Comparison of ENCODE assay signal across 11 cellular contexts in the genomic region with DNA sequence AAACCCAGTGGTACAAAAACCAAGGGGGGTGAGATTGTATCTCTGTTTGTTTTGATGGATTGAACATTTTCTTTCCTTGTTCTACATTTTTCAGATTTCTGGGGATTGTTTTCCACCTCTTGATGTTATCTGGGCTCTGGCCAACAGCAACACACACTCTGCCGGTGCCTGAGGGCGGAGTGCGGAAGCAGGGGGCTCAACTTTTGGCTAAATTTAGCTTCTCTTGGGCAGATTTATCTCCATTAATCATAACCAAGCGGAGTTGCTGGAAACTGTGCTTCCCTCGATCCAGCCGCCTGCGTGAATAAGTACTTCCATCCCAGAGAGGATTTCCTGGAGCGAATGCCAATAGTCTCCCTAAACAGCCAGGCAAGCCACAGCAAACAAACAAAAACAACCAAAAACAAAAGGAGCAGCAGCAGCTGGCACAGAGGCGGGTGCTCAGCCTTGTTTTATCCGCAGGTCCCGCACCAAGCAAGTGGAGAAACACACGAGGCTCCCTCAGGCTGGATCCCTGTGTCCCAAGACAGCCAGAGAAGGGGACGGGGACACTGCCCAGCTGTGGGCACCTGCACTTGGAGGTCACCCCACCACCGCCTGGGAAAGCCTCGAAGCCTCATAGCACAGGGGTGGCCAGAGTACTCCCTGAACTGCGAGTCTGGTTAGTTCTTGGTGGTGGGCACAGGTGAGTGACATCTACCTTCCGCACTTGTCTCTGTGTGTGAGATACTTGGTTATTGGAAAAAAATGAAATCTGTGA.
DNase-seq lines count a peak whose midpoint lies in the region; ATAC-seq and TF ChIP-seq lines count a peak whose summit lies in the region.
"Had no signal": no experiment of that assay in that cellular context is flagged by ENCODE, and none has a peak within 500 bp of the region (broad histone marks: within the 10 kb centered on the region; RNA-seq: fewer than 3 reads in every experiment).

No MANE protein-coding gene starts in this region.

- H3K9me3 Mint-ChIP-seq in GM23338, result peaks cover 31% of the 10 kb centered on the region
- peaks cover 21% of the 10 kb centered on the region for H3K9me3 Mint-ChIP-seq in activated CD8-positive, alpha-beta T cell treated with anti-CD3 and anti-CD28 coated beads, Interleukin-2, amount 10 ng/mL, durations not matched to agents 7 days and 5 days (ENCODE audit: insufficient read depth)

- CTCF ChIA-PET in activated CD8-positive, alpha-beta T cell treated with anti-CD3 and anti-CD28 coated beads, Interleukin-2, amount 10 ng/mL, durations not matched to agents 7 days and 5 days (lab: Charles Lee), result no interaction called here

- H3K9me3 ChIP-seq in adrenal gland (replicated peaks in 1 of 3) (peaks cover 0 to 22% (median 11%) of the 10 kb centered on the region in 3 donors), mucosa of descending colon (peaks cover 22% of the 10 kb centered on the region)

- no peaks in the 10 kb centered on the region for H3K9me2 ChIP-seq in GM23338 (ENCODE audit: insufficient read depth)

- POLR2A ChIA-PET in activated CD8-positive, alpha-beta T cell treated with anti-CD3 and anti-CD28 coated beads, Interleukin-2, amount 10 ng/mL, durations not matched to agents 7 days and 5 days (lab: Charles Lee), result no interaction called here

- 56 to 67% (median 59%) methylated on average over 13 to 17 of the region's 17 CpGs for WGBS in adrenal gland, 4 donors

- H3K79me2 ChIP-seq in GM23338 (replicated peaks; ENCODE audit: insufficient read depth), result no peaks in the 10 kb centered on the region

- no peak for TF ChIP-seq POLR2A in adrenal gland (IDR thresholded peaks at IDR 0.05)

- no peak overlapping the region for H3K27ac Mint-ChIP-seq in GM23338
- H3K27ac Mint-ChIP-seq in activated CD8-positive, alpha-beta T cell treated with anti-CD3 and anti-CD28 coated beads, Interleukin-2, amount 10 ng/mL, durations not matched to agents 7 days and 5 days, result no peak overlapping the region

- DNase-seq in GM23338 (ENCODE audit: low spot score) (no peak), adrenal gland (peak; percentile 16 to 73 (median 33)), iris pigment epithelial cell (ENCODE audit: low read depth) (peak; percentile 49), smooth muscle cell of the brain vasculature (ENCODE audit: low read depth, low spot score) (peak; percentile 21), mucosa of descending colon (no peak), HuH-7.5 (ENCODE audit: low spot score) (no peak)
- no peak for DNase-seq in activated CD8-positive, alpha-beta T cell treated with anti-CD3 and anti-CD28 coated beads, Interleukin-2, amount 10 ng/mL, durations not matched to agents 7 days and 5 days
- DNase-seq: MG63 had no signal

- H3K27me3 Mint-ChIP-seq in GM23338 (ENCODE audit: insufficient read depth, low read depth, poor library complexity), result peaks cover 5% of the 10 kb centered on the region
- H3K27me3 Mint-ChIP-seq in activated CD8-positive, alpha-beta T cell treated with anti-CD3 and anti-CD28 coated beads, Interleukin-2, amount 10 ng/mL, durations not matched to agents 7 days and 5 days (ENCODE audit: low read depth), result peaks cover 10% of the 10 kb centered on the region

- no peak overlapping the region for H3K4me3 Mint-ChIP-seq in GM23338
- no peak overlapping the region for H3K4me3 Mint-ChIP-seq in activated CD8-positive, alpha-beta T cell treated with anti-CD3 and anti-CD28 coated beads, Interleukin-2, amount 10 ng/mL, durations not matched to agents 7 days and 5 days
- H3K4me3 Mint-ChIP-seq: naive thymus-derived CD8-positive, alpha-beta T cell had no signal

- H3F3A ChIP-seq in GM23338 (replicated peaks; ENCODE audit: low read depth), result no peaks in the 10 kb centered on the region

- peak overlapping the region; percentile 47; the same call in 1 of the 2 replicates for H2AFZ ChIP-seq in GM23338

- H3K27me3 ChIP-seq in GM23338 (ENCODE audit: insufficient read depth) (no peaks in the 10 kb centered on the region), adrenal gland (no peaks in the 10 kb centered on the region)
- H3K27me3 ChIP-seq: MG63, transverse colon had no signal

- H4K20me1 ChIP-seq in GM23338 (replicated peaks; ENCODE audit: insufficient read depth), result no peaks in the 10 kb centered on the region

- TF ChIP-seq CTCF in GM23338 (conservative IDR thresholded peaks at IDR 0.05; ENCODE audit: low read depth in 2 of 2), result no peak
- no peak for TF ChIP-seq CTCF in adrenal gland (IDR thresholded peaks at IDR 0.05)
- no peak for TF ChIP-seq CTCF in mucosa of descending colon (IDR thresholded peaks at IDR 0.05)

- H3K27ac ChIP-seq in GM23338 (ENCODE audit: low read depth), result no peak overlapping the region
- H3K27ac ChIP-seq in adrenal gland, result peak overlapping the region in 1 of 5 donors; percentile 77

- intact Hi-C loops in adrenal gland (cut with DNase I) (loop anchor here in 1 of 2 donors (10.0 kb wide), 1 partner anchor 477 kb away; the partner anchor contains the start of gene HDAC4), mucosa of descending colon (cut with DNase I, micrococcal nuclease) (no loop called here)

- H3K4me1 ChIP-seq in GM23338 (ENCODE audit: insufficient read depth), result no peaks in the 10 kb centered on the region
- H3K4me1 ChIP-seq in adrenal gland (replicated peaks in 1 of 2), result peaks cover 0 to 9% of the 10 kb centered on the region in 2 donors
- no peaks in the 10 kb centered on the region for H3K4me1 ChIP-seq in mucosa of descending colon (ENCODE audit: low read depth)

- no peak overlapping the region for H3K4me2 ChIP-seq in GM23338

- H3K4me1 Mint-ChIP-seq in GM23338, result peaks cover 15% of the 10 kb centered on the region
- H3K4me1 Mint-ChIP-seq in activated CD8-positive, alpha-beta T cell treated with anti-CD3 and anti-CD28 coated beads, Interleukin-2, amount 10 ng/mL, durations not matched to agents 7 days and 5 days (ENCODE audit: low read depth), result no peaks in the 10 kb centered on the region

- H3K36me3 Mint-ChIP-seq in GM23338 (ENCODE audit: low read depth), result peaks cover 6% of the 10 kb centered on the region; the same call in 2 of the 3 replicates
- no peaks in the 10 kb centered on the region for H3K36me3 Mint-ChIP-seq in activated CD8-positive, alpha-beta T cell treated with anti-CD3 and anti-CD28 coated beads, Interleukin-2, amount 10 ng/mL, durations not matched to agents 7 days and 5 days (ENCODE audit: low read depth)

- H3K4me3 ChIP-seq in GM23338 (no peak overlapping the region), adrenal gland (no peak overlapping the region), mucosa of descending colon (no peak overlapping the region)
- H3K4me3 ChIP-seq: MG63, transverse colon had no signal

- peaks cover 4% of the 10 kb centered on the region; the same call in 1 of the 2 replicates for H3K36me3 ChIP-seq in GM23338 (ENCODE audit: insufficient read depth)
- H3K36me3 ChIP-seq in adrenal gland (replicated peaks in 1 of 2), result no peaks in the 10 kb centered on the region
- no peaks in the 10 kb centered on the region for H3K36me3 ChIP-seq in mucosa of descending colon (ENCODE audit: low read depth)
- H3K36me3 ChIP-seq: MG63 had no signal

- ATAC-seq in GM23338, result peak; percentile 65
- no peak for ATAC-seq in mucosa of descending colon
- no peak for ATAC-seq in activated CD8-positive, alpha-beta T cell treated with anti-CD3 and anti-CD28 coated beads, Interleukin-2, amount 10 ng/mL, durations not matched to agents 7 days and 5 days
- ATAC-seq in HG03139 (IDR thresholded peaks at IDR 0.05; ENCODE audit: unreplicated experiment), result no peak

TF ChIP-seq in GM23338, 12 proteins besides CTCF, POLR2A, EP300 and RAD21:
- TF ChIP-seq EZH2phosphoT487 (IDR thresholded peaks at IDR 0.05; ENCODE audit: unreplicated experiment) (no peak), JUNB (IDR thresholded peaks at IDR 0.05; ENCODE audit: unreplicated experiment) (no peak), ETS1 (IDR thresholded peaks at IDR 0.05) (no peak), EZH2 (IDR thresholded peaks at IDR 0.05; ENCODE audit: low read depth, unreplicated experiment) (no peak), REST (IDR thresholded peaks at IDR 0.05; ENCODE audit: unreplicated experiment) (no peak), NANOG (IDR thresholded peaks at IDR 0.05; ENCODE audit: borderline replicate concordance) (no peak)

Comparison
In these comparisons a context has a peak if more than half of its experiments do, and no peak if none do; other contexts are left out.
1. DNase-seq: peak in adrenal gland (7 of 7), iris pigment epithelial cell (single experiment) and smooth muscle cell of the brain vasculature (single experiment); none in GM23338 (single experiment), mucosa of descending colon (0 of 3), activated CD8-positive, alpha-beta T cell treated with anti-CD3 and anti-CD28 coated beads, Interleukin-2, amount 10 ng/mL, durations not matched to agents 7 days and 5 days (single experiment) and HuH-7.5 (single experiment).